1 cellular context compared by ENCODE assay signal in the genomic region with DNA sequence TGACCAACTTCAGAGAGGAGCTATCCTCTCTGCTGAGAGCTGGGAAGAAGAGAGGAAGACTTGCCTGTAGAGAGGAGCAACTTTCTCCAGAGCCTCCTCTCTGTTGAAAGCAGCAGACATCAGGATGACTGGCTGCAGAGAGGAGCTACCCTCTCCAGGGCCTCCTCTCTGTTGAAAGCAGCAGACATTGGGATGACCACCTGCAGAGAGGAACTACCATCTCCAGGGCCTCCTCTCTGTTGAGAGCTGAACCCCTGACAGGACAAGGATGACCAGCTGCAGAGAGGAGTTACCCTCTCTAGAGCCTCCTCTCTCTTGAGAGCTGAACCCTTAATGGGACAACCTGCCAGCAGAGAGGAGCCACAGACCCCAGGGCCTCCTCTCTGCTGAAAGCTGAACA.
TF ChIP-seq lines count a peak whose summit lies in the region.

No MANE protein-coding gene starts in this region.

TF ChIP-seq in K562, 482 proteins besides CTCF, POLR2A, EP300 and RAD21:
- TF ChIP-seq THRAP3 (IDR thresholded peaks at IDR 0.05; ENCODE audit: borderline replicate concordance) (no peak), CBX5 (IDR thresholded peaks at IDR 0.05; ENCODE audit: borderline replicate concordance, low read depth) (0 out of 2 replicates have a peak, but pooled peaks have one; percentile 22), ZNF695 (CRISPR knock-in tag; IDR thresholded peaks at IDR 0.05) (no peak), MAFG (tag; conservative IDR thresholded peaks at IDR 0.05) (no peak), ASH1L (IDR thresholded peaks at IDR 0.05; ENCODE audit: borderline replicate concordance, low read depth, partially characterized antibody) (no peak)
